ENCODE assay signal across 18 cellular contexts in the genomic region with DNA sequence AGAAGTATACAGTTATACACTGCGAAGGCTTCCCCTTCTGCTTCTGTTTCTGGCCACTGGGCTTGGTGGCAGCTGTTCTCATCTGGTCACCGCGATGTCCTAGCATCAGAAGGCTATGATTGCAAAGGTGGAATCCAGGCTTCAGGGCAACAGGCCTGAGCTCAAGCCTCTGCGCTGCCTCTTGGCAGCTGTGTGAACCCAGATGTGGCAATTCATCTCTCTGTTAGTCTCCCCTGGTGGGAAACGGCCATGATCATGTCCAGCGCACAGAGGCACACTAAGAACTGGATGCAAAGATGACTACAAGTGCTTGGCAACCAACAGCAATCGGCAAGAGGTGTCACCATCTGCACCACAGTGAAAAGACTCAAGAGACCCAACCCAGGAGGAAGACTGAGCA.
DNase-seq lines count a peak whose midpoint lies in the region; ATAC-seq and TF ChIP-seq lines count a peak whose summit lies in the region.
"Had no signal": no experiment of that assay in that cellular context is flagged by ENCODE, and none has a peak within 500 bp of the region (broad histone marks: within the 10 kb centered on the region; RNA-seq: fewer than 3 reads in every experiment).

No MANE protein-coding gene starts in this region.

- no peaks in the 10 kb centered on the region for H3K9me3 Mint-ChIP-seq in GM23338
- no peaks in the 10 kb centered on the region for H3K9me3 Mint-ChIP-seq in activated CD4-positive, alpha-beta T cell treated with anti-CD3 and anti-CD28 coated beads, Interleukin-2, amount 10 ng/mL, durations not matched to agents 7 days and 5 days
- H3K9me3 Mint-ChIP-seq: CD14-positive monocyte, HFFc6 had no signal

- H2AFZ ChIP-seq in GM23338 = 0 out of 2 replicates have a peak overlapping the region, but pooled peaks have one; percentile 28

- H3K4me1 Mint-ChIP-seq in GM23338 = peaks cover 18% of the 10 kb centered on the region
- H3K4me1 Mint-ChIP-seq in activated CD4-positive, alpha-beta T cell treated with anti-CD3 and anti-CD28 coated beads, Interleukin-2, amount 10 ng/mL, durations not matched to agents 7 days and 5 days = no peaks in the 10 kb centered on the region
- H3K4me1 Mint-ChIP-seq: CD4-positive, alpha-beta memory T cell had no signal

- intact Hi-C loops in Right ventricle myocardium superior (cut with DNase I) = no loop called here
- intact Hi-C loops in cardiac septum (cut with DNase I) = no loop called here
- intact Hi-C loops in colonic mucosa (cut with DNase I) = no loop called here
- intact Hi-C loops in stomach (cut with DNase I; ENCODE audit: low total_unique reads) = no loop called here

- no peak for DNase-seq in Right ventricle myocardium superior
- no peak for DNase-seq in cardiac septum (ENCODE audit: low spot score)
- DNase-seq in GM23338 (ENCODE audit: low spot score) = no peak
- DNase-seq in colonic mucosa = peak; percentile 7
- DNase-seq in stomach = peak; percentile 11
- DNase-seq in activated CD4-positive, alpha-beta T cell treated with anti-CD3 and anti-CD28 coated beads, Interleukin-2, amount 10 ng/mL, durations not matched to agents 7 days and 5 days = no peak
- no peak for DNase-seq in DMS153 treated with DMSO at 0.1 percent for 48 hours (lab: John Stamatoyannopoulos, UW; ENCODE audit: unreplicated experiment)
- DNase-seq: 8988T; CD4-positive, alpha-beta memory T cell; DMS153; DMS79 treated with DMSO at 0.1 percent for 48 hours; GF-D8; GOT3; H7; HFFc6 had no signal

- H3K9me2 ChIP-seq in GM23338 (ENCODE audit: insufficient read depth) = no peaks in the 10 kb centered on the region

- H3K27me3 ChIP-seq in GM23338 (ENCODE audit: insufficient read depth) (no peaks in the 10 kb centered on the region), colonic mucosa (no peaks in the 10 kb centered on the region), stomach (no peaks in the 10 kb centered on the region)
- H3K27me3 ChIP-seq: BLaER1 had no signal

- H4K20me1 ChIP-seq in GM23338 (replicated peaks; ENCODE audit: insufficient read depth) = 0 out of 2 replicates have a peak, but pooled peaks cover 3% of the 10 kb centered on the region
- H4K20me1 ChIP-seq: BLaER1 had no signal

- H3K9me3 ChIP-seq in colonic mucosa (no peaks in the 10 kb centered on the region), stomach (no peaks in the 10 kb centered on the region)

- POLR2A ChIA-PET in activated CD4-positive, alpha-beta T cell treated with anti-CD3 and anti-CD28 coated beads, Interleukin-2, amount 10 ng/mL, durations not matched to agents 7 days and 5 days (lab: Charles Lee) = no interaction called here

- H3K27ac ChIP-seq in GM23338 (ENCODE audit: low read depth) (no peak overlapping the region), colonic mucosa (no peak overlapping the region), stomach (no peak overlapping the region)
- H3K27ac ChIP-seq: BLaER1 had no signal

- H3K27me3 Mint-ChIP-seq in GM23338 (ENCODE audit: insufficient read depth, low read depth, poor library complexity) = peaks cover 9% of the 10 kb centered on the region
- peaks cover 3% of the 10 kb centered on the region for H3K27me3 Mint-ChIP-seq in activated CD4-positive, alpha-beta T cell treated with anti-CD3 and anti-CD28 coated beads, Interleukin-2, amount 10 ng/mL, durations not matched to agents 7 days and 5 days

- CTCF ChIA-PET in activated CD4-positive, alpha-beta T cell treated with anti-CD3 and anti-CD28 coated beads, Interleukin-2, amount 10 ng/mL, durations not matched to agents 7 days and 5 days (lab: Charles Lee) = no interaction called here

- H3K9ac ChIP-seq in colonic mucosa (ENCODE audit: low read depth in 2 of 2, low read length in 2 of 2) = no peak overlapping the region
- H3K9ac ChIP-seq: BLaER1 had no signal

- H3K4me2 ChIP-seq in GM23338 = no peak overlapping the region
- H3K4me2 ChIP-seq: BLaER1 had no signal

- TF ChIP-seq CTCF in GM23338 (conservative IDR thresholded peaks at IDR 0.05; ENCODE audit: low read depth in 2 of 2) (no peak), colonic mucosa (IDR thresholded peaks at IDR 0.05) (no peak), stomach (IDR thresholded peaks at IDR 0.05) (no peak)

- H3K79me2 ChIP-seq in GM23338 (replicated peaks; ENCODE audit: insufficient read depth) = no peaks in the 10 kb centered on the region

- no peak for TF ChIP-seq POLR2A in stomach (IDR thresholded peaks at IDR 0.05)

- no peaks in the 10 kb centered on the region; the same call in 1 of the 2 replicates for H3K4me1 ChIP-seq in GM23338 (ENCODE audit: insufficient read depth)
- H3K4me1 ChIP-seq in colonic mucosa = no peaks in the 10 kb centered on the region
- H3K4me1 ChIP-seq in stomach = no peaks in the 10 kb centered on the region

- no peaks in the 10 kb centered on the region for H3F3A ChIP-seq in GM23338 (replicated peaks; ENCODE audit: low read depth)

- H3K36me3 ChIP-seq in GM23338 (ENCODE audit: insufficient read depth) (no peaks in the 10 kb centered on the region), colonic mucosa (no peaks in the 10 kb centered on the region), stomach (no peaks in the 10 kb centered on the region)
- H3K36me3 ChIP-seq: BLaER1 had no signal

- H3K27ac Mint-ChIP-seq in GM23338 = no peak overlapping the region
- H3K27ac Mint-ChIP-seq in activated CD4-positive, alpha-beta T cell treated with anti-CD3 and anti-CD28 coated beads, Interleukin-2, amount 10 ng/mL, durations not matched to agents 7 days and 5 days = no peak overlapping the region
- H3K27ac Mint-ChIP-seq: HFFc6 had no signal

- H3K36me3 Mint-ChIP-seq in GM23338 (ENCODE audit: low read depth) = no peaks in the 10 kb centered on the region; the same call in 2 of the 3 replicates
- no peaks in the 10 kb centered on the region for H3K36me3 Mint-ChIP-seq in activated CD4-positive, alpha-beta T cell treated with anti-CD3 and anti-CD28 coated beads, Interleukin-2, amount 10 ng/mL, durations not matched to agents 7 days and 5 days (ENCODE audit: low read depth)
- H3K36me3 Mint-ChIP-seq: CD14-positive monocyte; CD4-positive, alpha-beta memory T cell had no signal

- no peak overlapping the region for H3K4me3 Mint-ChIP-seq in GM23338
- no peak overlapping the region for H3K4me3 Mint-ChIP-seq in activated CD4-positive, alpha-beta T cell treated with anti-CD3 and anti-CD28 coated beads, Interleukin-2, amount 10 ng/mL, durations not matched to agents 7 days and 5 days
- H3K4me3 Mint-ChIP-seq: CD14-positive monocyte, HFFc6 had no signal

- H3K4me3 ChIP-seq in GM23338 (no peak overlapping the region), colonic mucosa (no peak overlapping the region), stomach (no peak overlapping the region)
- H3K4me3 ChIP-seq: BLaER1 had no signal

- no peak for TF ChIP-seq EP300 in stomach (IDR thresholded peaks at IDR 0.05)

- ATAC-seq in Right ventricle myocardium superior (ENCODE audit: poor library complexity) (peak; percentile 47), GM23338 (no peak)
- ATAC-seq: HCT116 had no signal

- 84 to 90% (median 88%) methylated on average over 7 of the region's 7 CpGs for WGBS in stomach, 5 donors

Comparison
In these comparisons a context has a peak if more than half of its experiments do, and no peak if none do; other contexts are left out.
1. DNase-seq: peak in colonic mucosa (single experiment) and stomach (single experiment); none in Right ventricle myocardium superior (single experiment), cardiac septum (single experiment), GM23338 (single experiment), activated CD4-positive, alpha-beta T cell treated with anti-CD3 and anti-CD28 coated beads, Interleukin-2, amount 10 ng/mL, durations not matched to agents 7 days and 5 days (single experiment) and DMS153 treated with DMSO at 0.1 percent for 48 hours (single experiment).